Comparison of ENCODE assay signal across 16 cellular contexts in genomic region chr1:195082183-195082582, GRCh38.
"Had no signal": no experiment of that assay in that cellular context is flagged by ENCODE, and none has a peak within 500 bp of the region (broad histone marks: within the 10 kb centered on the region; RNA-seq: fewer than 3 reads in every experiment).

No MANE protein-coding gene starts in this region.

- ATAC-seq: body of pancreas, gastrocnemius medialis, heart right ventricle, left lobe of liver, psoas muscle, WTC11 had no signal

- H3K4me1 ChIP-seq: body of pancreas, gastrocnemius medialis, heart right ventricle, psoas muscle, suprapubic skin had no signal

- H3K4me3 ChIP-seq: body of pancreas, gastrocnemius medialis, heart right ventricle, psoas muscle, sigmoid colon, suprapubic skin had no signal

- H3K9me3 ChIP-seq: body of pancreas, gastrocnemius medialis, heart right ventricle, psoas muscle, sigmoid colon, suprapubic skin had no signal

- H3K27me3 ChIP-seq: body of pancreas, gastrocnemius medialis, heart right ventricle, sigmoid colon, suprapubic skin had no signal

- H3K36me3 ChIP-seq: gastrocnemius medialis, heart right ventricle, sigmoid colon, suprapubic skin had no signal

- DNase-seq: activated CD4-positive, alpha-beta T cell treated with anti-CD3 and anti-CD28 coated beads for 48 hours; activated CD8-positive, alpha-beta memory T cell treated with anti-CD3 and anti-CD28 coated beads for 24 hours; activated naive CD4-positive, alpha-beta T cell treated with Interleukin-2 at 50 U/mL for 16 hours; body of pancreas; dermis blood vessel endothelial cell; endodermal cell; gastrocnemius medialis; heart right ventricle; islet precursor cell; occipital lobe; psoas muscle; sigmoid colon; stimulated activated naive CD4-positive, alpha-beta T cell had no signal

- H3K27ac ChIP-seq: body of pancreas, gastrocnemius medialis, heart right ventricle, psoas muscle, sigmoid colon, suprapubic skin had no signal
